In the genomic region with DNA sequence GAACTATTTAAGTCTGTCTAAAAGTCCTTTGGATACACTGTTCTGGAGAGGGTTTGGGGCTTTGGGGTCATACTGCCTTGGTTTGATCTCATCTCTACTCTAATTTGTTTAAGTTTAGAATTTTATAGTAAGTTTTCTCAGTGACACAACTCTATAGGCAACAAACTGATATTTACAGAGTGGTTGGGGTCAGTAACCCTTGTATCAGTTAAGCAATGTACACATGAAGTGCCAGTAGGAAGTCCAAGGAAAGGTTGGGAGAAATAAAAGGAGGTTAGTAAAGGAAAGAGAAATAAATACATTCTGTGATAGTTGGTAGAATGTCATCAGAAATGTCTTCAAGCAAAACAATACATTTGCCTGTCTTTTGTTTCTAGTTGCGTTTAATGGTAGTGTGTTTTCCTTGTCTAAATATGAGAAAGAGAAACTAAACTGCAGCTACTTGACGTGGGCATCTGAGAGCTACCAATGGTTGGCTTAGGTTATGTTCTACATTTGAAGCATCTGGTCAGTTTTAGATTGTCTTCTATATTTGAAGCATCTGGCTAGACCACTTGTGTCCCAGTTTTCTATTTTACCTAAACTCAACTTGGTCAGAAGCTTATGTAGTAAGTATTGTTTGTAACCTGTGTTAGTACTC, we compare ENCODE assay signal across 11 cellular contexts.
DNase-seq lines count a peak whose midpoint lies in the region; ATAC-seq lines count a peak whose summit lies in the region.
"Had no signal": no experiment of that assay in that cellular context is flagged by ENCODE, and none has a peak within 500 bp of the region (broad histone marks: within the 10 kb centered on the region; RNA-seq: fewer than 3 reads in every experiment).

No MANE protein-coding gene starts in this region.

- H3K27me3 Mint-ChIP-seq in activated naive CD8-positive, alpha-beta T cell, result no peaks in the 10 kb centered on the region

- H3K36me3 Mint-ChIP-seq in activated naive CD8-positive, alpha-beta T cell, result no peaks in the 10 kb centered on the region

- no peaks in the 10 kb centered on the region for H3K9me3 Mint-ChIP-seq in activated naive CD8-positive, alpha-beta T cell (ENCODE audit: low read depth)

- H3K27ac Mint-ChIP-seq in activated naive CD8-positive, alpha-beta T cell, result peak overlapping the region; percentile 41

- DNase-seq in AG20443 (ENCODE audit: low spot score) (peak; percentile 3), hepatic stellate cell (ENCODE audit: low spot score) (no peak), NCI-H1930 (lab: John Stamatoyannopoulos, UW) (no peak)
- no peak for DNase-seq in stimulated activated CD4-positive, alpha-beta T cell treated with anti-CD3 and anti-CD28 coated beads, Interleukin-4, amount 100 ng/mL, for 4 hours
- DNase-seq in NK-92 treated with Interleukin-12 subunit alpha and Interleukin-12 subunit beta, amount 100 ng/mL, for 24 hours (lab: John Stamatoyannopoulos, UW), result no peak
- DNase-seq: head of caudate nucleus, NCI-H1417, trophoblast cell had no signal

- H3K4me1 Mint-ChIP-seq in activated naive CD8-positive, alpha-beta T cell (ENCODE audit: low read depth), result peaks cover 32% of the 10 kb centered on the region

- peak overlapping the region; percentile 62 for H3K4me3 Mint-ChIP-seq in activated naive CD8-positive, alpha-beta T cell

- ATAC-seq in GM18517 (IDR thresholded peaks at IDR 0.05; ENCODE audit: unreplicated experiment) (peak; percentile 52), HG03135 (IDR thresholded peaks at IDR 0.05; ENCODE audit: unreplicated experiment) (peak; percentile 50)
